Comparison of ENCODE assay signal across 8 cellular contexts in genomic region chr14:58297762-58298476, GRCh38. TPM values are rescaled to one million over a fixed set of nuclear protein-coding genes. Genes with fewer than 3 reads are reported as not detected.
DNase-seq lines count a peak whose midpoint lies in the region; ATAC-seq and TF ChIP-seq lines count a peak whose summit lies in the region.

No MANE protein-coding gene starts in this region.

- no peaks in the 10 kb centered on the region for H3K9me2 ChIP-seq in GM23248 (ENCODE audit: insufficient read depth)

- WGBS in GM23248 (ENCODE audit: low coverage in 1 of 2, low lambda C conversion rate in 2 of 2, missing lambda C conversion rate in 2 of 2), 2 experiments = 0 to 1% methylated on average over 36 to 40 of the region's 40 CpGs

- no peak overlapping the region for H3K27ac Mint-ChIP-seq in activated T-helper 17 cell treated with anti-CD3 and anti-CD28 coated beads, Interleukin-2, amount 50 U/mL, for 72 hours
- no peak overlapping the region for H3K27ac Mint-ChIP-seq in natural killer cell

- H3K4me3 ChIP-seq in GM23248 (peak overlapping the region; percentile 94), fibroblast of pulmonary artery (replicated peaks; ENCODE audit: low read depth, low read length) (peak overlapping the region; percentile 93)

- H3K4me3 Mint-ChIP-seq in activated T-helper 17 cell treated with anti-CD3 and anti-CD28 coated beads, Interleukin-2, amount 50 U/mL, for 72 hours = no peak overlapping the region
- no peak overlapping the region for H3K4me3 Mint-ChIP-seq in natural killer cell

- H3K9me3 Mint-ChIP-seq in activated T-helper 17 cell treated with anti-CD3 and anti-CD28 coated beads, Interleukin-2, amount 50 U/mL, for 72 hours = no peaks in the 10 kb centered on the region
- H3K9me3 Mint-ChIP-seq in natural killer cell = no peaks in the 10 kb centered on the region

- peaks cover 16% of the 10 kb centered on the region for H3K36me3 ChIP-seq in GM23248 (ENCODE audit: low read depth)

- no peaks in the 10 kb centered on the region for H3K4me1 Mint-ChIP-seq in activated T-helper 17 cell treated with anti-CD3 and anti-CD28 coated beads, Interleukin-2, amount 50 U/mL, for 72 hours
- peaks cover 27 to 40% of the 10 kb centered on the region in 2 donors for H3K4me1 Mint-ChIP-seq in natural killer cell

- peak overlapping the region; percentile 91 for H3K9ac ChIP-seq in GM23248

- H3K9me3 ChIP-seq in GM23248 (ENCODE audit: low read depth) = no peaks in the 10 kb centered on the region

- peak overlapping the region; percentile 85 for H2AFZ ChIP-seq in GM23248

- peaks cover 34% of the 10 kb centered on the region for H3K36me3 Mint-ChIP-seq in activated T-helper 17 cell treated with anti-CD3 and anti-CD28 coated beads, Interleukin-2, amount 50 U/mL, for 72 hours (ENCODE audit: low read depth)
- H3K36me3 Mint-ChIP-seq in natural killer cell = peaks cover under 1% of the 10 kb centered on the region

- in situ Hi-C loops in GM23248 (cut with MboI) = no loop called here

- peaks cover 18% of the 10 kb centered on the region for H3F3A ChIP-seq in GM23248 (ENCODE audit: insufficient read depth)

- H4K20me1 ChIP-seq in GM23248 (ENCODE audit: insufficient read depth) = peaks cover 14% of the 10 kb centered on the region; the same call in 1 of the 2 replicates

- H3K4me1 ChIP-seq in GM23248 (ENCODE audit: insufficient read depth) = peaks cover 17% of the 10 kb centered on the region; the same call in 1 of the 2 replicates

- peak; percentile 91 for ATAC-seq in activated T-helper 17 cell treated with anti-CD3 and anti-CD28 coated beads, Interleukin-2, amount 50 U/mL, for 72 hours (replicated peaks)
- ATAC-seq in natural killer cell = peak; percentile 82 to 95 (median 85)

- peak overlapping the region; percentile 94 for H3K4me2 ChIP-seq in GM23248 (ENCODE audit: unreplicated experiment)

- H3K27me3 Mint-ChIP-seq in activated T-helper 17 cell treated with anti-CD3 and anti-CD28 coated beads, Interleukin-2, amount 50 U/mL, for 72 hours = no peaks in the 10 kb centered on the region
- H3K27me3 Mint-ChIP-seq in natural killer cell (ENCODE audit: low read depth in 2 of 2) = no peaks in the 10 kb centered on the region

- no peaks in the 10 kb centered on the region for H3K27me3 ChIP-seq in GM23248 (replicated peaks; ENCODE audit: insufficient read depth)

- H3K79me2 ChIP-seq in GM23248 (ENCODE audit: insufficient read depth) = peaks cover 83% of the 10 kb centered on the region

- intact Hi-C loops in natural killer cell (cut with micrococcal nuclease) = loop anchor here (1.0 kb wide), 4 partner anchors 33 to 129 kb away; partner anchors contain the start of genes ACTR10, KIAA0586, PSMA3 and TIMM9

- DNase-seq in Daoy (ENCODE audit: low read depth) = peak; percentile 100
- DNase-seq in GM23248 = peak; percentile 100
- DNase-seq in Kasumi-1 (lab: John Stamatoyannopoulos, UW) = peak; percentile 100
- peak; percentile 100 for DNase-seq in RKO (ENCODE audit: low spot score)
- DNase-seq in fibroblast of pulmonary artery (ENCODE audit: low read depth) = peak; percentile 100
- DNase-seq in natural killer cell = peak; percentile 96
- peak; percentile 99 for DNase-seq in stimulated activated naive CD4-positive, alpha-beta T cell treated with Interleukin-2 at 50 U/mL for 16 hours (lab: John Stamatoyannopoulos, UW)

- H3K27ac ChIP-seq in GM23248 = peak overlapping the region; percentile 97

- no peak for TF ChIP-seq CTCF in fibroblast of pulmonary artery (IDR thresholded peaks at IDR 0.05; ENCODE audit: low read length, missing control alignments)
- TF ChIP-seq CTCF in natural killer cell (IDR thresholded peaks at IDR 0.05) = no peak

RNA-seq across cellular contexts. Expression of gene ARID4A, which starts 0.4 kb away (rescaled TPM):
- total RNA-seq in Daoy (2014; rRNA removed; shearing (Covaris generic)) = 4.1 and 4.3 TPM in 2 replicates
- total RNA-seq in GM23248 (2014; rRNA removed; shearing (Covaris generic)) = 3.2 and 5.7 TPM in 2 replicates
- polyA plus RNA-seq in GM23248 (2016; fragmentation: Nextera tagmentation; extraction: Ambion mirVana) = 13.7 and 17.3 TPM in 2 replicates
- total RNA-seq in activated T-helper 17 cell treated with anti-CD3 and anti-CD28 coated beads, Interleukin-2, amount 50 U/mL, for 72 hours = 10 to 100 TPM; 31.2 to 40.8 TPM
- total RNA-seq in natural killer cell = 100 to 1,000 TPM in 1 of 3 donors, 10 to 100 TPM in 2; 89.3 to 113 (median 90.1) TPM

RNA-seq across cellular contexts. Expression of gene PSMA3, which starts 53.3 kb away (rescaled TPM):
- 370 and 371 TPM in 2 replicates for total RNA-seq in Daoy (2014; rRNA removed; shearing (Covaris generic))
- total RNA-seq in GM23248 (2014; rRNA removed; shearing (Covaris generic)) = 46.2 and 54.0 TPM in 2 replicates
- 182 and 183 TPM in 2 replicates for polyA plus RNA-seq in GM23248 (2016; fragmentation: Nextera tagmentation; extraction: Ambion mirVana)
- 100 to 1,000 TPM; 190 to 352 TPM for total RNA-seq in activated T-helper 17 cell treated with anti-CD3 and anti-CD28 coated beads, Interleukin-2, amount 50 U/mL, for 72 hours
- 100 to 1,000 TPM; 107 to 120 (median 115) TPM for total RNA-seq in natural killer cell

Comparison
In these comparisons a context has a peak if more than half of its experiments do, and no peak if none do; other contexts are left out.
1. Peak in every context shown above with its lines: DNase-seq, ATAC-seq, H3K4me3 ChIP-seq and H3K27ac ChIP-seq.